1 cellular context compared by ENCODE assay signal in genomic region chr20:44969320-44969879, GRCh38.
TF ChIP-seq lines count a peak whose summit lies in the region.

No MANE protein-coding gene starts in this region.

TF ChIP-seq in neural cell, 6 proteins besides CTCF, POLR2A, EP300 and RAD21 (continued from another document):
- TF ChIP-seq, protein P1, sequence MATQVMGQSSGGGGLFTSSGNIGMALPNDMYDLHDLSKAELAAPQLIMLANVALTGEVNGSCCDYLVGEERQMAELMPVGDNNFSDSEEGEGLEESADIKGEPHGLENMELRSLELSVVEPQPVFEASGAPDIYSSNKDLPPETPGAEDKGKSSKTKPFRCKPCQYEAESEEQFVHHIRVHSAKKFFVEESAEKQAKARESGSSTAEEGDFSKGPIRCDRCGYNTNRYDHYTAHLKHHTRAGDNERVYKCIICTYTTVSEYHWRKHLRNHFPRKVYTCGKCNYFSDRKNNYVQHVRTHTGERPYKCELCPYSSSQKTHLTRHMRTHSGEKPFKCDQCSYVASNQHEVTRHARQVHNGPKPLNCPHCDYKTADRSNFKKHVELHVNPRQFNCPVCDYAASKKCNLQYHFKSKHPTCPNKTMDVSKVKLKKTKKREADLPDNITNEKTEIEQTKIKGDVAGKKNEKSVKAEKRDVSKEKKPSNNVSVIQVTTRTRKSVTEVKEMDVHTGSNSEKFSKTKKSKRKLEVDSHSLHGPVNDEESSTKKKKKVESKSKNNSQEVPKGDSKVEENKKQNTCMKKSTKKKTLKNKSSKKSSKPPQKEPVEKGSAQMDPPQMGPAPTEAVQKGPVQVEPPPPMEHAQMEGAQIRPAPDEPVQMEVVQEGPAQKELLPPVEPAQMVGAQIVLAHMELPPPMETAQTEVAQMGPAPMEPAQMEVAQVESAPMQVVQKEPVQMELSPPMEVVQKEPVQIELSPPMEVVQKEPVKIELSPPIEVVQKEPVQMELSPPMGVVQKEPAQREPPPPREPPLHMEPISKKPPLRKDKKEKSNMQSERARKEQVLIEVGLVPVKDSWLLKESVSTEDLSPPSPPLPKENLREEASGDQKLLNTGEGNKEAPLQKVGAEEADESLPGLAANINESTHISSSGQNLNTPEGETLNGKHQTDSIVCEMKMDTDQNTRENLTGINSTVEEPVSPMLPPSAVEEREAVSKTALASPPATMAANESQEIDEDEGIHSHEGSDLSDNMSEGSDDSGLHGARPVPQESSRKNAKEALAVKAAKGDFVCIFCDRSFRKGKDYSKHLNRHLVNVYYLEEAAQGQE (IDR thresholded peaks at IDR 0.05; ENCODE audit: borderline replicate concordance): no peak
- TF ChIP-seq MXI1 (conservative IDR thresholded peaks at IDR 0.05; ENCODE audit: poor library complexity, severe bottlenecking) (no peak), POLR2AphosphoS5 (IDR thresholded peaks at IDR 0.05) (no peak), TAF1 (IDR thresholded peaks at IDR 0.05; ENCODE audit: low read depth) (no peak)
TF ChIP-seq in neural cell: peak in this region for 0.
